In the genomic region with DNA sequence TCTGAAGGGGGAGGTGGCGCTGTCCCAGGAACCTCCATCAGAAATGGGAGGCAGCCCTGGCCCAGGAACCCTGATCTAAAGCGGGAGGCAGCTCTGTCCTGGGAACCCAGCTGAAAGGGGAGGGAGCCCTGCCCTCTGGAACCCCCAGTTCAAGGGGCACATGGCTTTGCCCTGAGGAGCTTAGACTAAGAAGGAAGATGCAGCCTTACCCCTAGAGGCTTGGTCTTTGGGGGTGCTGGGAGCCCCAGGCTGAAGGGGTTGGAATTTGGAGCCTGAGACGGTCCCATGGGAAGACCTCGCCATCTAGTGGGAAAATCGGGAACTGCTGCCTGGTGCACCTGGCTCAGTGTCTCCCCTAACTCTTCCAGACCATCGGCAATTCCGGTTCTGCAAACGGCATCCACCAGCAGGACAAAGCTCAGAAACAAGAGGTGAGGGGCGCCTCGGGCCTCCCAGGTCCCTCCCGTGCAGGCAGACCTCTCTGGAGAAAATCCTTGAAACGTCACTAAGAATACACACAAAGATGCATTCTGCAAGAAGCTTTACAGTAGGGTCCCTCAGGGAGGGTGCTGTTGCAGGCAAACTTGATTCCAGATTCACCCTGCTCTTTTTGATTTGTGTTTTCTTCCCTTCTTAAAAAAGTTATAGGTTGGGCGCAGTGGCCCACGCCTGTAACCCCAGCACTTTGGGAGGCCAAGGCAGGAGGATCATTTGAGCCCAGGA, we compare ENCODE assay signal across 8 cellular contexts. TPM values are rescaled to one million over a fixed set of nuclear protein-coding genes. Genes with fewer than 3 reads are reported as not detected.
A peak's percentile ranks its signal among the peaks of the same experiment; 100 is the strongest.
DNase-seq lines count a peak whose midpoint lies in the region; ATAC-seq, FAIRE-seq and TF ChIP-seq lines count a peak whose summit lies in the region.

No MANE protein-coding gene starts in this region.

- peaks cover 0 to 3% of the 10 kb centered on the region in 2 experiments for H3K36me3 ChIP-seq in trophoblast cell (ENCODE audit: control insufficient read depth in 1 of 2, insufficient read depth in 2 of 2, low read length in 2 of 2)
- peaks cover 0 to 48% (median 26%) of the 10 kb centered on the region in 4 donors for H3K36me3 ChIP-seq in upper lobe of left lung

- H3K9ac ChIP-seq in trophoblast cell (ENCODE audit: low read length) = no peak overlapping the region

- H2AK5ac ChIP-seq in trophoblast cell (ENCODE audit: low read length) = no peak overlapping the region

- H3K4ac ChIP-seq in trophoblast cell (ENCODE audit: low read depth, low read length) = no peak overlapping the region

- TF ChIP-seq CTCF in upper lobe of left lung (IDR thresholded peaks at IDR 0.05) = peak; percentile 90 to 97 (median 92)

- no peak for TF ChIP-seq EP300 in upper lobe of left lung (IDR thresholded peaks at IDR 0.05)

- in situ Hi-C loops in Caki2 (cut with HindIII; ENCODE audit: low pct_unique_long_range_greater_than_20kb, low sequenced_read_pairs) = no loop called here

- no CpG with 5 or more reads among the region's 14 CpGs for WGBS in trophoblast cell (ENCODE audit: extremely low coverage, insufficient coverage, insufficient read length)
- WGBS in upper lobe of left lung, 2 donors = 48 to 58% methylated on average over 8 to 11 of the region's 14 CpGs

- H2BK5ac ChIP-seq in trophoblast cell (ENCODE audit: low read depth, low read length, poor library complexity) = no peak overlapping the region

- no peaks in the 10 kb centered on the region for H3K79me2 ChIP-seq in trophoblast cell (ENCODE audit: control insufficient read depth, insufficient read depth, low read length, poor library complexity)

- ATAC-seq in upper lobe of left lung (ENCODE audit: low FRiP score in 2 of 2) (peak; percentile 38 to 80), HG02678 (IDR thresholded peaks at IDR 0.05; ENCODE audit: unreplicated experiment) (no peak)

- peaks cover 9% of the 10 kb centered on the region for H3K9me3 ChIP-seq in trophoblast cell (ENCODE audit: insufficient read depth, low read depth, low read length)
- H3K9me3 ChIP-seq in upper lobe of left lung = no peaks in the 10 kb centered on the region

- H2BK12ac ChIP-seq in trophoblast cell (ENCODE audit: low read length) = no peak overlapping the region

- FAIRE-seq in frontal cortex (lab: Jason Lieb, UNC) = no peak

- H2BK120ac ChIP-seq in trophoblast cell (ENCODE audit: insufficient read depth, low read length, poor library complexity) = no peak overlapping the region

- no peaks in the 10 kb centered on the region for H3K27me3 ChIP-seq in trophoblast cell (ENCODE audit: insufficient read depth, low read length)
- no peaks in the 10 kb centered on the region for H3K27me3 ChIP-seq in upper lobe of left lung

- no peak overlapping the region for H2AFZ ChIP-seq in trophoblast cell (ENCODE audit: insufficient read depth, low read length, poor library complexity)

- peak; percentile 48 for DNase-seq in Caki2 (ENCODE audit: low read depth)
- peak; percentile 26 for DNase-seq in HS-5 (ENCODE audit: low read depth)
- DNase-seq in RPMI7951 (ENCODE audit: low read depth) = peak; percentile 55
- peak; percentile 55 for DNase-seq in activated T-helper 9 cell treated with anti-CD3 and anti-CD28 coated beads, Interleukin-2, amount 50 U/mL, for 16 hours (ENCODE audit: low read depth)
- peak; percentile 54 to 78 for DNase-seq in frontal cortex (ENCODE audit: low spot score in 2 of 2)
- DNase-seq in trophoblast cell = peak; percentile 43 to 82
- DNase-seq in upper lobe of left lung = peak in 1 of 2 donors; percentile 60

- H3K4me3 ChIP-seq in trophoblast cell (ENCODE audit: low read depth, low read length) (no peak overlapping the region), upper lobe of left lung (no peak overlapping the region)

- no peaks in the 10 kb centered on the region for H3K79me1 ChIP-seq in trophoblast cell (ENCODE audit: low read length)

- no peak overlapping the region for H3K4me2 ChIP-seq in trophoblast cell (ENCODE audit: low read length)

- no peak overlapping the region for H3K23ac ChIP-seq in trophoblast cell (ENCODE audit: low read length)

- no peaks in the 10 kb centered on the region for H3K4me1 ChIP-seq in trophoblast cell (ENCODE audit: control insufficient read depth in 1 of 2, insufficient read depth in 2 of 2, low read length in 2 of 2)
- no peaks in the 10 kb centered on the region for H3K4me1 ChIP-seq in upper lobe of left lung

- no peak for TF ChIP-seq POLR2A in upper lobe of left lung (IDR thresholded peaks at IDR 0.05)

- H3K18ac ChIP-seq in trophoblast cell (ENCODE audit: low read length) = no peak overlapping the region

- no peak overlapping the region for H4K8ac ChIP-seq in trophoblast cell (ENCODE audit: low read depth, low read length)

- no peak overlapping the region for H3K14ac ChIP-seq in trophoblast cell (ENCODE audit: low read length)

- no peak overlapping the region for H3K27ac ChIP-seq in trophoblast cell (ENCODE audit: low read depth, low read length)
- no peak overlapping the region for H3K27ac ChIP-seq in upper lobe of left lung

- no peak overlapping the region for H4K91ac ChIP-seq in trophoblast cell (ENCODE audit: low read depth, low read length)

- H4K12ac ChIP-seq in trophoblast cell (ENCODE audit: low read depth, low read length) = no peak overlapping the region

RNA-seq across cellular contexts. Expression of gene GTF2IRD1, which starts 52.4 kb away (rescaled TPM):
- total RNA-seq in Caki2 (2014; rRNA removed; shearing (Covaris generic); ENCODE audit: low replicate concordance) = 25.1 and 33.4 TPM in 2 replicates
- 4.8 and 6.4 TPM in 2 replicates for total RNA-seq in RPMI7951 (2014; rRNA removed; shearing (Covaris generic))
- 19.2 TPM for total RNA-seq in frontal cortex
- polyA plus RNA-seq in trophoblast cell (2013) = 20.3 and 24.6 TPM in 2 replicates
- 10 to 100 TPM; 16.4 to 41.9 (median 28.1) TPM for total RNA-seq in upper lobe of left lung
